In genomic region chr21:46008893-46009635, GRCh38 we compare ENCODE assay signal across 18 cellular contexts. TPM values are rescaled to one million over a fixed set of nuclear protein-coding genes. Genes with fewer than 3 reads are reported as not detected.
A peak's percentile ranks its signal among the peaks of the same experiment; 100 is the strongest.
DNase-seq lines count a peak whose midpoint lies in the region; ATAC-seq and TF ChIP-seq lines count a peak whose summit lies in the region.
"Had no signal": no experiment of that assay in that cellular context is flagged by ENCODE, and none has a peak within 500 bp of the region (broad histone marks: within the 10 kb centered on the region; RNA-seq: fewer than 3 reads in every experiment).

No MANE protein-coding gene starts in this region.

- POLR2A ChIA-PET in activated CD4-positive, alpha-beta memory T cell treated with anti-CD3 and anti-CD28 coated beads, Interleukin-2, amount 10 ng/mL, durations not matched to agents 7 days and 5 days (lab: Charles Lee) = no interaction called here
- POLR2A ChIA-PET in activated CD4-positive, alpha-beta memory T cell treated with anti-CD3 and anti-CD28 coated beads for 36 hours (lab: Charles Lee) = no interaction called here

- TF ChIP-seq CTCF in nephron (IDR thresholded peaks at IDR 0.05; ENCODE audit: unreplicated experiment in 3 of 3) (no peak), GM13977 (IDR thresholded peaks at IDR 0.05; ENCODE audit: extremely low read depth, insufficient read depth, missing control alignments) (no peak)

- H3K27me3 Mint-ChIP-seq in activated CD4-positive, alpha-beta memory T cell treated with anti-CD3 and anti-CD28 coated beads, Interleukin-2, amount 10 ng/mL, durations not matched to agents 7 days and 5 days = peaks cover 10% of the 10 kb centered on the region
- H3K27me3 Mint-ChIP-seq in activated CD4-positive, alpha-beta memory T cell treated with anti-CD3 and anti-CD28 coated beads for 36 hours = peaks cover 5% of the 10 kb centered on the region
- peaks cover 25% of the 10 kb centered on the region for H3K27me3 Mint-ChIP-seq in stimulated activated naive CD8-positive, alpha-beta T cell treated with anti-CD3 and anti-CD28 coated beads, Interleukin-15, amount 100 ng/mL, for 72 hours
- H3K27me3 Mint-ChIP-seq in nephron (ENCODE audit: low read depth) = peaks cover 11% of the 10 kb centered on the region

- no peak for ATAC-seq in stimulated activated naive CD8-positive, alpha-beta T cell treated with anti-CD3 and anti-CD28 coated beads, Interleukin-15, Interleukin-2, amounts not matched to agents 100 U/mL and 50 U/mL, for 24 hours
- ATAC-seq in stimulated activated naive CD8-positive, alpha-beta T cell treated with anti-CD3 and anti-CD28 coated beads, Interleukin-15, amount 100 ng/mL, for 72 hours = no peak
- no peak for ATAC-seq in HG03045 (IDR thresholded peaks at IDR 0.05; ENCODE audit: unreplicated experiment)
- ATAC-seq: CD8-positive, alpha-beta T cell; GM12878; GM23338 had no signal

- H3K9me3 Mint-ChIP-seq in activated CD4-positive, alpha-beta memory T cell treated with anti-CD3 and anti-CD28 coated beads, Interleukin-2, amount 10 ng/mL, durations not matched to agents 7 days and 5 days = peaks cover 12% of the 10 kb centered on the region
- H3K9me3 Mint-ChIP-seq in activated CD4-positive, alpha-beta memory T cell treated with anti-CD3 and anti-CD28 coated beads for 36 hours = peaks cover 8% of the 10 kb centered on the region
- H3K9me3 Mint-ChIP-seq in stimulated activated naive CD8-positive, alpha-beta T cell treated with anti-CD3 and anti-CD28 coated beads, Interleukin-15, amount 100 ng/mL, for 72 hours = peaks cover 7 to 9% of the 10 kb centered on the region in 2 donors
- H3K9me3 Mint-ChIP-seq in nephron = peaks cover 9% of the 10 kb centered on the region
- H3K9me3 Mint-ChIP-seq: CD8-positive, alpha-beta T cell had no signal

- H3K36me3 Mint-ChIP-seq in activated CD4-positive, alpha-beta memory T cell treated with anti-CD3 and anti-CD28 coated beads, Interleukin-2, amount 10 ng/mL, durations not matched to agents 7 days and 5 days (ENCODE audit: low read depth) = peaks cover 5% of the 10 kb centered on the region
- H3K36me3 Mint-ChIP-seq in activated CD4-positive, alpha-beta memory T cell treated with anti-CD3 and anti-CD28 coated beads for 36 hours = no peaks in the 10 kb centered on the region
- H3K36me3 Mint-ChIP-seq in nephron (ENCODE audit: low read depth) = peaks cover 14% of the 10 kb centered on the region
- H3K36me3 Mint-ChIP-seq: CD8-positive, alpha-beta T cell had no signal

- no peak overlapping the region for H3K27ac Mint-ChIP-seq in activated CD4-positive, alpha-beta memory T cell treated with anti-CD3 and anti-CD28 coated beads, Interleukin-2, amount 10 ng/mL, durations not matched to agents 7 days and 5 days
- H3K27ac Mint-ChIP-seq in activated CD4-positive, alpha-beta memory T cell treated with anti-CD3 and anti-CD28 coated beads for 36 hours = no peak overlapping the region
- H3K27ac Mint-ChIP-seq in stimulated activated naive CD8-positive, alpha-beta T cell treated with anti-CD3 and anti-CD28 coated beads, Interleukin-15, amount 100 ng/mL, for 72 hours = no peak overlapping the region
- H3K27ac Mint-ChIP-seq in nephron = peak overlapping the region; percentile 33 to 85 (median 84)
- H3K27ac Mint-ChIP-seq: CD8-positive, alpha-beta T cell; GM23338 had no signal

- H3K4me3 Mint-ChIP-seq in activated CD4-positive, alpha-beta memory T cell treated with anti-CD3 and anti-CD28 coated beads, Interleukin-2, amount 10 ng/mL, durations not matched to agents 7 days and 5 days = no peak overlapping the region
- no peak overlapping the region for H3K4me3 Mint-ChIP-seq in activated CD4-positive, alpha-beta memory T cell treated with anti-CD3 and anti-CD28 coated beads for 36 hours
- H3K4me3 Mint-ChIP-seq in stimulated activated naive CD8-positive, alpha-beta T cell treated with anti-CD3 and anti-CD28 coated beads, Interleukin-15, amount 100 ng/mL, for 72 hours = no peak overlapping the region
- peak overlapping the region in 1 of 3 experiments; percentile 1 for H3K4me3 Mint-ChIP-seq in nephron
- H3K4me3 Mint-ChIP-seq: CD8-positive, alpha-beta T cell; GM23338 had no signal

- CTCF ChIA-PET in activated CD4-positive, alpha-beta memory T cell treated with anti-CD3 and anti-CD28 coated beads, Interleukin-2, amount 10 ng/mL, durations not matched to agents 7 days and 5 days (lab: Charles Lee) = no interaction called here
- CTCF ChIA-PET in activated CD4-positive, alpha-beta memory T cell treated with anti-CD3 and anti-CD28 coated beads for 36 hours (lab: Charles Lee) = no interaction called here

- no peaks in the 10 kb centered on the region for H3K4me1 Mint-ChIP-seq in activated CD4-positive, alpha-beta memory T cell treated with anti-CD3 and anti-CD28 coated beads, Interleukin-2, amount 10 ng/mL, durations not matched to agents 7 days and 5 days
- no peaks in the 10 kb centered on the region for H3K4me1 Mint-ChIP-seq in activated CD4-positive, alpha-beta memory T cell treated with anti-CD3 and anti-CD28 coated beads for 36 hours (ENCODE audit: low read depth)
- H3K4me1 Mint-ChIP-seq in stimulated activated naive CD8-positive, alpha-beta T cell treated with anti-CD3 and anti-CD28 coated beads, Interleukin-15, amount 100 ng/mL, for 72 hours = no peaks in the 10 kb centered on the region
- peaks cover 6% of the 10 kb centered on the region for H3K4me1 Mint-ChIP-seq in nephron
- H3K4me1 Mint-ChIP-seq: GM23338 had no signal

- intact Hi-C loops in activated CD4-positive, alpha-beta memory T cell treated with anti-CD3 and anti-CD28 coated beads for 36 hours (cut with micrococcal nuclease) = no loop called here

- DNase-seq in activated CD4-positive, alpha-beta memory T cell treated with anti-CD3 and anti-CD28 coated beads, Interleukin-2, amount 10 ng/mL, durations not matched to agents 7 days and 5 days = peak; percentile 10
- no peak for DNase-seq in activated CD4-positive, alpha-beta memory T cell treated with anti-CD3 and anti-CD28 coated beads for 36 hours
- peak; percentile 0 for DNase-seq in stimulated activated naive CD8-positive, alpha-beta T cell treated with anti-CD3 and anti-CD28 coated beads, Interleukin-15, Interleukin-2, amounts not matched to agents 100 U/mL and 50 U/mL, for 24 hours
- no peak for DNase-seq in stimulated activated naive CD8-positive, alpha-beta T cell treated with anti-CD3 and anti-CD28 coated beads, Interleukin-15, amount 100 ng/mL, for 72 hours
- DNase-seq in NCI-H1105 (lab: John Stamatoyannopoulos, UW) (no peak), GM13977 (ENCODE audit: low spot score) (no peak)
- DNase-seq: DMS79 treated with DMSO at 0.1 percent for 48 hours, MV-4-11, NCI-H1436, NCI-H2029 treated with DMSO at 0.1 percent for 48 hours, NCI-H2171 treated with DMSO at 0.1 percent for 48 hours, NCI-H446 treated with DMSO at 0.1 percent for 48 hours, NCI-H748 treated with DMSO at 0.1 percent for 48 hours had no signal

- in situ Hi-C loops in GM13977 (cut with MboI; ENCODE audit: low pct_unique_long_range_greater_than_20kb, low sequenced_read_pairs, unreplicated experiment) = no loop called here

RNA-seq across cellular contexts. Expression of gene COL6A1, which starts 27.5 kb away (rescaled TPM):
- under 1 TPM; 0.08 to 0.33 TPM for total RNA-seq in activated CD4-positive, alpha-beta memory T cell treated with anti-CD3 and anti-CD28 coated beads, Interleukin-2, amount 10 ng/mL, durations not matched to agents 7 days and 5 days
- under 1 TPM; 0.39 to 0.40 TPM for total RNA-seq in activated CD4-positive, alpha-beta memory T cell treated with anti-CD3 and anti-CD28 coated beads for 36 hours

Comparison
In these comparisons a context has a peak if more than half of its experiments do, and no peak if none do; other contexts are left out.
1. DNase-seq: peak in activated CD4-positive, alpha-beta memory T cell treated with anti-CD3 and anti-CD28 coated beads, Interleukin-2, amount 10 ng/mL, durations not matched to agents 7 days and 5 days (single experiment) and stimulated activated naive CD8-positive, alpha-beta T cell treated with anti-CD3 and anti-CD28 coated beads, Interleukin-15, Interleukin-2, amounts not matched to agents 100 U/mL and 50 U/mL, for 24 hours (single experiment); none in activated CD4-positive, alpha-beta memory T cell treated with anti-CD3 and anti-CD28 coated beads for 36 hours (single experiment), stimulated activated naive CD8-positive, alpha-beta T cell treated with anti-CD3 and anti-CD28 coated beads, Interleukin-15, amount 100 ng/mL, for 72 hours (0 of 2), NCI-H1105 (single experiment) and GM13977 (single experiment).
2. H3K27ac Mint-ChIP-seq: peak in nephron (3 of 3); none in activated CD4-positive, alpha-beta memory T cell treated with anti-CD3 and anti-CD28 coated beads, Interleukin-2, amount 10 ng/mL, durations not matched to agents 7 days and 5 days (single experiment), activated CD4-positive, alpha-beta memory T cell treated with anti-CD3 and anti-CD28 coated beads for 36 hours (single experiment) and stimulated activated naive CD8-positive, alpha-beta T cell treated with anti-CD3 and anti-CD28 coated beads, Interleukin-15, amount 100 ng/mL, for 72 hours (0 of 2).